ENCODE assay signal across 14 cellular contexts in genomic region chr16:73846292-73846849, GRCh38.
DNase-seq lines count a peak whose midpoint lies in the region; ATAC-seq and TF ChIP-seq lines count a peak whose summit lies in the region.
"Had no signal": no experiment of that assay in that cellular context is flagged by ENCODE, and none has a peak within 500 bp of the region (broad histone marks: within the 10 kb centered on the region; RNA-seq: fewer than 3 reads in every experiment).

No MANE protein-coding gene starts in this region.

- TF ChIP-seq CTCF in brain (conservative IDR thresholded peaks at IDR 0.05), result peak; percentile 23 to 58

- peaks cover 18% of the 10 kb centered on the region for H3K27me3 Mint-ChIP-seq in brain
- H3K27me3 Mint-ChIP-seq in activated CD8-positive, alpha-beta T cell treated with anti-CD3 and anti-CD28 coated beads, Interleukin-2, amount 10 ng/mL, durations not matched to agents 7 days and 5 days (ENCODE audit: low read depth), result no peaks in the 10 kb centered on the region
- H3K27me3 Mint-ChIP-seq: activated CD4-positive, alpha-beta memory T cell treated with anti-CD3 and anti-CD28 coated beads for 36 hours had no signal

- peak overlapping the region in 3 of 5 experiments; percentile 28 to 74 (median 68) for H3K27ac Mint-ChIP-seq in brain
- no peak overlapping the region for H3K27ac Mint-ChIP-seq in activated CD8-positive, alpha-beta T cell treated with anti-CD3 and anti-CD28 coated beads, Interleukin-2, amount 10 ng/mL, durations not matched to agents 7 days and 5 days
- H3K27ac Mint-ChIP-seq: activated CD4-positive, alpha-beta memory T cell treated with anti-CD3 and anti-CD28 coated beads for 36 hours; activated T-helper 1 cell treated with anti-CD3 and anti-CD28 coated beads, Interleukin-12 subunit alpha, Interleukin-12 subunit beta, Interleukin-2, Interleukin-4 antibody, amounts not matched to agents 30 ng/mL and 10 ng/mL and 1 ng/mL, durations not matched to agents 14 hours and 24 hours and 36 hours; HFFc6 had no signal

- POLR2A ChIA-PET in activated CD8-positive, alpha-beta T cell treated with anti-CD3 and anti-CD28 coated beads, Interleukin-2, amount 10 ng/mL, durations not matched to agents 7 days and 5 days (lab: Charles Lee), result no interaction called here

- H3K4me1 Mint-ChIP-seq in brain, result peaks cover 32% of the 10 kb centered on the region
- H3K4me1 Mint-ChIP-seq in activated CD8-positive, alpha-beta T cell treated with anti-CD3 and anti-CD28 coated beads, Interleukin-2, amount 10 ng/mL, durations not matched to agents 7 days and 5 days (ENCODE audit: low read depth), result no peaks in the 10 kb centered on the region

- DNase-seq in ELF-1 (ENCODE audit: low read depth, low spot score), result peak; percentile 23
- DNase-seq in M059J (ENCODE audit: low read depth), result peak; percentile 3
- peak; percentile 30 for DNase-seq in midbrain (lab: John Stamatoyannopoulos, UW)
- no peak for DNase-seq in activated CD8-positive, alpha-beta T cell treated with anti-CD3 and anti-CD28 coated beads, Interleukin-2, amount 10 ng/mL, durations not matched to agents 7 days and 5 days
- no peak for DNase-seq in stimulated activated CD4-positive, alpha-beta T cell treated with anti-CD3 and anti-CD28 coated beads, Interleukin-4, amount 100 ng/mL, for 4 hours
- no peak for DNase-seq in DMS53 treated with DMSO at 0.1 percent for 48 hours (lab: John Stamatoyannopoulos, UW; ENCODE audit: unreplicated experiment)
- DNase-seq: activated CD4-positive, alpha-beta memory T cell treated with anti-CD3 and anti-CD28 coated beads for 36 hours; EL; HFFc6; NCI-H187 treated with DMSO at 0.1 percent for 48 hours; spleen; stomach had no signal

- no peaks in the 10 kb centered on the region for H3K36me3 Mint-ChIP-seq in brain
- no peaks in the 10 kb centered on the region for H3K36me3 Mint-ChIP-seq in activated CD8-positive, alpha-beta T cell treated with anti-CD3 and anti-CD28 coated beads, Interleukin-2, amount 10 ng/mL, durations not matched to agents 7 days and 5 days (ENCODE audit: low read depth)
- H3K36me3 Mint-ChIP-seq: activated CD4-positive, alpha-beta memory T cell treated with anti-CD3 and anti-CD28 coated beads for 36 hours had no signal

- no peak for ATAC-seq in activated CD8-positive, alpha-beta T cell treated with anti-CD3 and anti-CD28 coated beads, Interleukin-2, amount 10 ng/mL, durations not matched to agents 7 days and 5 days

- no peaks in the 10 kb centered on the region for H3K9me3 Mint-ChIP-seq in brain
- H3K9me3 Mint-ChIP-seq in activated CD8-positive, alpha-beta T cell treated with anti-CD3 and anti-CD28 coated beads, Interleukin-2, amount 10 ng/mL, durations not matched to agents 7 days and 5 days (ENCODE audit: insufficient read depth), result peaks cover 4% of the 10 kb centered on the region

- CTCF ChIA-PET in activated CD8-positive, alpha-beta T cell treated with anti-CD3 and anti-CD28 coated beads, Interleukin-2, amount 10 ng/mL, durations not matched to agents 7 days and 5 days (lab: Charles Lee), result no interaction called here

- no peak overlapping the region for H3K4me3 Mint-ChIP-seq in brain
- H3K4me3 Mint-ChIP-seq in activated CD8-positive, alpha-beta T cell treated with anti-CD3 and anti-CD28 coated beads, Interleukin-2, amount 10 ng/mL, durations not matched to agents 7 days and 5 days, result no peak overlapping the region
- H3K4me3 Mint-ChIP-seq: activated CD4-positive, alpha-beta memory T cell treated with anti-CD3 and anti-CD28 coated beads for 36 hours; activated T-helper 1 cell treated with anti-CD3 and anti-CD28 coated beads, Interleukin-12 subunit alpha, Interleukin-12 subunit beta, Interleukin-2, Interleukin-4 antibody, amounts not matched to agents 30 ng/mL and 10 ng/mL and 1 ng/mL, durations not matched to agents 14 hours and 24 hours and 36 hours; HFFc6 had no signal

Comparison
In these comparisons a context has a peak if more than half of its experiments do, and no peak if none do; other contexts are left out.
1. DNase-seq: peak in ELF-1 (single experiment), M059J (single experiment) and midbrain (single experiment); none in activated CD8-positive, alpha-beta T cell treated with anti-CD3 and anti-CD28 coated beads, Interleukin-2, amount 10 ng/mL, durations not matched to agents 7 days and 5 days (single experiment), stimulated activated CD4-positive, alpha-beta T cell treated with anti-CD3 and anti-CD28 coated beads, Interleukin-4, amount 100 ng/mL, for 4 hours (0 of 2) and DMS53 treated with DMSO at 0.1 percent for 48 hours (single experiment).